In genomic region chr1:160264795-160265307, GRCh38 we compare ENCODE assay signal across 20 cellular contexts.
"Had no signal": no experiment of that assay in that cellular context is flagged by ENCODE, and none has a peak within 500 bp of the region (broad histone marks: within the 10 kb centered on the region; RNA-seq: fewer than 3 reads in every experiment).

No MANE protein-coding gene starts in this region.

- H3K4me3 ChIP-seq: SJSA1, SK-N-MC had no signal

- DNase-seq: IMR-90, Kasumi-1, KG1, MM.1S, NCI-H1092 treated with DMSO at 0.1 percent for 48 hours, NCI-H1436, NCI-H1694 treated with DMSO at 0.1 percent for 48 hours, NCI-H1930, NCI-H2081, NCI-H2107, NCI-H2227 treated with DMSO at 0.1 percent for 48 hours, NCI-H524, NCI-H526 treated with DMSO at 0.1 percent for 48 hours, NCI-H774, Right ventricle myocardium superior, RPMI8226, SIG-M5 had no signal

- H3K9me3 ChIP-seq: SJSA1 had no signal

- FAIRE-seq: RCC 7860 had no signal

- H3K27ac ChIP-seq: SJSA1, SK-N-MC had no signal

- H3K27me3 ChIP-seq: SJSA1 had no signal
